In genomic region chr17:81438024-81438664, GRCh38 we compare ENCODE assay signal across 1 cellular context.
TF ChIP-seq lines count a peak whose summit lies in the region.

No MANE protein-coding gene starts in this region.

TF ChIP-seq in SK-N-SH, 30 proteins besides CTCF, POLR2A, EP300 and RAD21 (continued from another document):
- TF ChIP-seq IRF3 (IDR thresholded peaks at IDR 0.05; ENCODE audit: low read depth, low read length) (no peak), CHD2 (IDR thresholded peaks at IDR 0.05; ENCODE audit: low read length, partially characterized antibody) (no peak), FOXJ3 (CRISPR knock-in tag; IDR thresholded peaks at IDR 0.05) (no peak)
- TF ChIP-seq, protein P1, sequence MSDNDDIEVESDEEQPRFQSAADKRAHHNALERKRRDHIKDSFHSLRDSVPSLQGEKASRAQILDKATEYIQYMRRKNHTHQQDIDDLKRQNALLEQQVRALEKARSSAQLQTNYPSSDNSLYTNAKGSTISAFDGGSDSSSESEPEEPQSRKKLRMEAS (IDR thresholded peaks at IDR 0.05; ENCODE audit: low read depth): no peak
- TF ChIP-seq, protein P2, sequence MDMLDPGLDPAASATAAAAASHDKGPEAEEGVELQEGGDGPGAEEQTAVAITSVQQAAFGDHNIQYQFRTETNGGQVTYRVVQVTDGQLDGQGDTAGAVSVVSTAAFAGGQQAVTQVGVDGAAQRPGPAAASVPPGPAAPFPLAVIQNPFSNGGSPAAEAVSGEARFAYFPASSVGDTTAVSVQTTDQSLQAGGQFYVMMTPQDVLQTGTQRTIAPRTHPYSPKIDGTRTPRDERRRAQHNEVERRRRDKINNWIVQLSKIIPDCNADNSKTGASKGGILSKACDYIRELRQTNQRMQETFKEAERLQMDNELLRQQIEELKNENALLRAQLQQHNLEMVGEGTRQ (IDR thresholded peaks at IDR 0.05; ENCODE audit: borderline replicate concordance, low read depth, low read length): no peak
